In the genomic region with DNA sequence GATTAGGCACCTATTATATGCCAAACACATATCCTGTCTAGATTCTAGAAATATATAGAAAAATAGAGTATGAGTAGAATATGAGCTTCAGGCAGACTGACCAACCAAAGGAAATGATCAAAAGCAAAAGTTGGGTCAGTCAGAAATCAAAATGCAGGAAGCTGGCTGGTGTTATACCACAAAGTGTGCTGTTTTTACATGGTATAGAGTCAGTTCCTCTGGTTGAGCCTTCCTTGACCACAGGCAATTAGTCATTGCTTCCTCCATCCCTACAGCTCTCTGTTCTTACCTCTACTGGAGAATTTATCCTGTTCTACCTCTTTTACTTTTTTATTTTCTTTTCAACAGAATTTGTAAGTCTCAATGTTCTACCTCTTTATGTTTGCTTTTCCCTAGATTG, we compare ENCODE assay signal across 9 cellular contexts.
DNase-seq lines count a peak whose midpoint lies in the region; ATAC-seq lines count a peak whose summit lies in the region.
"Had no signal": no experiment of that assay in that cellular context is flagged by ENCODE, and none has a peak within 500 bp of the region (broad histone marks: within the 10 kb centered on the region; RNA-seq: fewer than 3 reads in every experiment).

No MANE protein-coding gene starts in this region.

- peak; percentile 33 for DNase-seq in SKM-1 treated with dmso at 0.1 percent for 144 hours (lab: John Stamatoyannopoulos, UW; ENCODE audit: unreplicated experiment)
- no peak for DNase-seq in SKM-1 (lab: John Stamatoyannopoulos, UW; ENCODE audit: unreplicated experiment)
- peak; percentile 84 for DNase-seq in RPMI7951 (ENCODE audit: low read depth)
- no peak for DNase-seq in sciatic nerve (ENCODE audit: low spot score)
- DNase-seq in LoVo (ENCODE audit: low spot score), result no peak
- DNase-seq in NCI-H2081 (lab: John Stamatoyannopoulos, UW), result no peak
- no peak for DNase-seq in epidermal melanocyte (ENCODE audit: insufficient read length, low spot score)

- intact Hi-C loops in sciatic nerve (cut with DNase I), result no loop called here

- ATAC-seq in HG02981 (IDR thresholded peaks at IDR 0.05; ENCODE audit: unreplicated experiment) (peak; percentile 51), sciatic nerve (peak; percentile 59)
- ATAC-seq: A549 had no signal

Comparison
In these comparisons a context has a peak if more than half of its experiments do, and no peak if none do; other contexts are left out.
1. DNase-seq: peak in SKM-1 treated with dmso at 0.1 percent for 144 hours (single experiment) and RPMI7951 (single experiment); none in SKM-1 (single experiment), sciatic nerve (single experiment), LoVo (single experiment), NCI-H2081 (0 of 2) and epidermal melanocyte (single experiment).